In the genomic region with DNA sequence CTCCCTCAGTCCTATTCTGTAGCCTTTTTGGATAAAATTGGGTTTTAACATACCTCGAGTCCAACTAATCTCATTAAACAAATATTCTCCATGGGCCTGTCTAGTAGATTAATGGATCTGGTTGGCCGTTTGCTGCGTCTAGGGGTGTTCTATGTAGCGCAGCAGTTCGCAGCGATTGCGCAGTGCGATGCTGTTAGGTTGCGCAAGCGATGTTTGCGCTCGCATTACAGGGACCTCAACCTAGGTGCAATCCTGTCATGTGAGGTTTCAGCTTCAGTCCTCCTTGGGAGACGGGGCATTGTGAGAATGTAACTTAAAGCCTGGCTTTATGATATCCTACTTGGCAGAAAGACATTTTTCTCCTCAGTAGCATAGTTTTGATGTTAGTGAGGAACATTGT, we compare ENCODE assay signal across 1 cellular context.
A peak's percentile ranks its signal among the peaks of the same experiment; 100 is the strongest.
TF ChIP-seq lines count a peak whose summit lies in the region.

No MANE protein-coding gene starts in this region.

TF ChIP-seq in K562, 482 proteins besides CTCF, POLR2A, EP300 and RAD21:
- TF ChIP-seq SRSF3 (IDR thresholded peaks at IDR 0.05; ENCODE audit: insufficient read depth, low read length) (no peak), TBP (optimal IDR thresholded peaks at IDR 0.05; ENCODE audit: low read depth, low read length) (no peak), CEBPB (tag; IDR thresholded peaks at IDR 0.05) (peak; percentile 75)
- TF ChIP-seq, protein P1, sequence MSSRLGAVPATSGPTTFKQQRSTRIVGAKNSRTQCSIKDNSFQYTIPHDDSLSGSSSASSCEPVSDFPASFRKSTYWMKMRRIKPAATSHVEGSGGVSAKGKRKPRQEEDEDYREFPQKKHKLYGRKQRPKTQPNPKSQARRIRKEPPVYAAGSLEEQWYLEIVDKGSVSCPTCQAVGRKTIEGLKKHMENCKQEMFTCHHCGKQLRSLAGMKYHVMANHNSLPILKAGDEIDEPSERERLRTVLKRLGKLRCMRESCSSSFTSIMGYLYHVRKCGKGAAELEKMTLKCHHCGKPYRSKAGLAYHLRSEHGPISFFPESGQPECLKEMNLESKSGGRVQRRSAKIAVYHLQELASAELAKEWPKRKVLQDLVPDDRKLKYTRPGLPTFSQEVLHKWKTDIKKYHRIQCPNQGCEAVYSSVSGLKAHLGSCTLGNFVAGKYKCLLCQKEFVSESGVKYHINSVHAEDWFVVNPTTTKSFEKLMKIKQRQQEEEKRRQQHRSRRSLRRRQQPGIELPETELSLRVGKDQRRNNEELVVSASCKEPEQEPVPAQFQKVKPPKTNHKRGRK (tag; IDR thresholded peaks at IDR 0.05), result no peak
- TF ChIP-seq, protein P2, sequence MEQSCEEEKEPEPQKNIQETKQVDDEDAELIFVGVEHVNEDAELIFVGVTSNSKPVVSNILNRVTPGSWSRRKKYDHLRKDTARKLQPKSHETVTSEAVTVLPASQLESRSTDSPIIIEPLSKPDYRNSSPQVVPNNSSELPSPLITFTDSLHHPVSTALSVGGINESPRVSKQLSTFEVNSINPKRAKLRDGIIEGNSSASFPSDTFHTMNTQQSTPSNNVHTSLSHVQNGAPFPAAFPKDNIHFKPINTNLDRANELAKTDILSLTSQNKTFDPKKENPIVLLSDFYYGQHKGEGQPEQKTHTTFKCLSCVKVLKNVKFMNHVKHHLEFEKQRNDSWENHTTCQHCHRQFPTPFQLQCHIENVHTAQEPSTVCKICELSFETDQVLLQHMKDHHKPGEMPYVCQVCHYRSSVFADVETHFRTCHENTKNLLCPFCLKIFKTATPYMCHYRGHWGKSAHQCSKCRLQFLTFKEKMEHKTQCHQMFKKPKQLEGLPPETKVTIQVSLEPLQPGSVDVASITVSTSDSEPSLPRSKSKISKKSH (CRISPR knock-in tag; IDR thresholded peaks at IDR 0.05), result no peak
- TF ChIP-seq, protein P3, sequence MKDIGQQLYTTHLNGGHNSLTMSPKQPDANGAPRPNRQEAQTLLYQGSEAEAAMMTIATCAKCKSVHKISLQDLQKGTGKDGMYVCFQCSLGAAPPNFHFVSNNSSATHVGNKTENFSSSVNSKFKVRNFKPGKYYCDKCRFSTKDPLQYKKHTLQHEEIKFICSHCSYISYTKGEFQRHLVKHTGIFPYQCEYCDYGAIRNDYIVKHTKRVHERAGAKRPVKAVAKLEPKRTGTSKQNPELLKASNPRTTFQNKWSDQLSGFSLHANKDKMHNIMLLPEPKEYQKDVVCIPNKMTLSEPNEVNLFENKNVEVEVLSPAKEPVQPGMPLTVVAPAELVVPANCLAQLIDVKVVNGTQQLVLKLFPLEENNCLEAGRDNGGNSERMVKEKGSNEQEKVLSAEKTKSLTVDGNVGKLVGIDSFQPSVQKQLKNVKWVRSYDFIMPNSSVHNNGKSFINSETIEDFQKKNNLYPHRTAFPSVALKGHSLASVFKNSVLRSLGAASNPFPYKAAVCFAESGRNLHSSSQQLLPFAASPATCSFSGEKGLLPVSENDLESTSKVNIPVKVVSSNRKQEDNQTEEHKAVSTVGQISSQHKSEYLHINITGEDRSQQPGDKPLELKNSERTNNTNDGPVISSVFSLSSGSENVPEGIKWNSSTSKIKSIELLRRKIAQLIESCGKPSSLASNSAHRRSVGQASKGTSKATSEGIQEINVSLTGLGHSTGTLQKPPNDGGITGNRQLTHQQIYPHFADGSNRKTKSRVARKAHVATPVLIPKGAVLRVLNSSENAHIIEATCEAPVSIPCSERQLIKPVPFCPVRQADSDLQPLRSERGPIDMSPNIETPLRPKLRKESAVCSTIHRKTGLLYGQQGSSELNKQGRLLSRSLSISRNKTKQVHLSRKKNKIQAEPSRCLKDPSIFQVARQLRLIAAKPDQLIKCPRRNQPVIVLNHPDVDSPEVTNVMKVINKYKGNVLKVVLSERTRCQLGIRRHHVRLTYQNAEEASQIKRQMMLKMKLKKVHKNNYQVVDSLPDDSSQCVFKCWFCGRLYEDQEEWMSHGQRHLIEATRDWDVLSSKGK (CRISPR knock-in tag; IDR thresholded peaks at IDR 0.05), result no peak
